In genomic region chr10:35946556-35946955, GRCh38 we compare ENCODE assay signal across 19 cellular contexts.
"Had no signal": no experiment of that assay in that cellular context is flagged by ENCODE, and none has a peak within 500 bp of the region (broad histone marks: within the 10 kb centered on the region; RNA-seq: fewer than 3 reads in every experiment).

No MANE protein-coding gene starts in this region.

- DNase-seq: activated CD4-positive, alpha-beta memory T cell treated with anti-CD3 and anti-CD28 coated beads, Interleukin-2, amount 10 ng/mL, durations not matched to agents 7 days and 5 days; activated CD4-positive, alpha-beta T cell treated with anti-CD3 and anti-CD28 coated beads, Interleukin-2, amount 10 ng/mL, durations not matched to agents 24 days and 14 days; activated effector memory CD4-positive, alpha-beta T cell treated with Interleukin-2 at 50 U/mL for 16 hours; activated naive CD4-positive, alpha-beta T cell treated with anti-CD3 and anti-CD28 coated beads, Interleukin-2, amount 10 ng/mL, durations not matched to agents 7 days and 5 days; activated T-cell treated with anti-CD3 and anti-CD28 coated beads, Interleukin-2, amount 50 U/mL, for 72 hours; body of pancreas; dermis blood vessel endothelial cell; effector CD8-positive, alpha-beta T cell; left lung; naive thymus-derived CD4-positive, alpha-beta T cell; occipital lobe; posterior cingulate gyrus; right lobe of liver; small intestine; stimulated activated CD4-positive, alpha-beta T cell treated with anti-CD3 and anti-CD28 coated beads, Interleukin-15, amount 100 ng/mL, for 24 hours; stimulated activated CD8-positive, alpha-beta memory T cell treated with anti-CD3 and anti-CD28 coated beads, Interleukin-4, amount 100 ng/mL, for 48 hours; stimulated activated naive B cell treated with anti-CD40 and anti-IgM and Interleukin-4, amounts not matched to agents 10 μg/mL and 1 μg/mL and 100 μg/mL, for 72 hours; T-cell had no signal

- ATAC-seq: activated CD4-positive, CD25-positive, alpha-beta regulatory T cell treated with anti-CD3 and anti-CD28 coated beads, Interleukin-2, amount 50 U/mL, for 24 hours; activated T-cell treated with anti-CD3 and anti-CD28 coated beads, Interleukin-2, amount 50 U/mL, for 72 hours; body of pancreas; left lung; naive thymus-derived CD4-positive, alpha-beta T cell; right lobe of liver; stimulated activated naive B cell treated with anti-CD40 and anti-IgM and Interleukin-4, amounts not matched to agents 10 μg/mL and 1 μg/mL and 100 μg/mL, for 72 hours; T-cell had no signal
